11 cellular contexts compared by ENCODE assay signal in genomic region chr4:176817222-176817621, GRCh38. TPM values are rescaled to one million over a fixed set of nuclear protein-coding genes. Genes with fewer than 3 reads are reported as not detected.
A peak's percentile ranks its signal among the peaks of the same experiment; 100 is the strongest.
DNase-seq lines count a peak whose midpoint lies in the region; ATAC-seq and TF ChIP-seq lines count a peak whose summit lies in the region.
"Had no signal": no experiment of that assay in that cellular context is flagged by ENCODE, and none has a peak within 500 bp of the region (broad histone marks: within the 10 kb centered on the region; RNA-seq: fewer than 3 reads in every experiment).

No MANE protein-coding gene starts in this region.

- no peak overlapping the region for H3K27ac ChIP-seq in vagina
- H3K27ac ChIP-seq: lower lobe of right lung had no signal

- ATAC-seq in GM19372 (IDR thresholded peaks at IDR 0.05; ENCODE audit: low read depth, unreplicated experiment) (peak; percentile 73), HG02798 (IDR thresholded peaks at IDR 0.05; ENCODE audit: poor library complexity, unreplicated experiment) (peak; percentile 88), HG03521 (IDR thresholded peaks at IDR 0.05; ENCODE audit: unreplicated experiment) (peak; percentile 68)
- ATAC-seq: lower lobe of right lung had no signal

- TF ChIP-seq POLR2A in vagina (IDR thresholded peaks at IDR 0.05): no peak

- no peaks in the 10 kb centered on the region for H3K36me3 ChIP-seq in vagina
- H3K36me3 ChIP-seq: lower lobe of right lung had no signal

- no peaks in the 10 kb centered on the region for H3K9me3 ChIP-seq in vagina
- H3K9me3 ChIP-seq: lower lobe of right lung had no signal

- DNase-seq in DMS 273 treated with DMSO at 0.1 percent for 48 hours (lab: John Stamatoyannopoulos, UW) (no peak), vagina (ENCODE audit: extremely low spot score in 2 of 2) (no peak), ureter (ENCODE audit: low spot score) (no peak), GM03348 (ENCODE audit: low spot score) (no peak)
- DNase-seq: CD4-positive, alpha-beta memory T cell; lower lobe of right lung; NCI-H2029; occipital lobe had no signal

- intact Hi-C loops in vagina (cut with DNase I): no loop called here

- no peak overlapping the region for H3K4me3 ChIP-seq in vagina
- H3K4me3 ChIP-seq: lower lobe of right lung had no signal

- TF ChIP-seq CTCF in vagina (IDR thresholded peaks at IDR 0.05): no peak

- no peaks in the 10 kb centered on the region for H3K27me3 ChIP-seq in vagina

- no peaks in the 10 kb centered on the region for H3K4me1 ChIP-seq in vagina
- H3K4me1 ChIP-seq: lower lobe of right lung had no signal

RNA-seq across cellular contexts. Expression of gene VEGFC, which starts 24.5 kb away (rescaled TPM):
- total RNA-seq in vagina: 14.2 TPM
- total RNA-seq in ureter: 13.7 TPM
- total RNA-seq: CD4-positive, alpha-beta memory T cell had no signal
